ENCODE assay signal across 25 cellular contexts in the genomic region with DNA sequence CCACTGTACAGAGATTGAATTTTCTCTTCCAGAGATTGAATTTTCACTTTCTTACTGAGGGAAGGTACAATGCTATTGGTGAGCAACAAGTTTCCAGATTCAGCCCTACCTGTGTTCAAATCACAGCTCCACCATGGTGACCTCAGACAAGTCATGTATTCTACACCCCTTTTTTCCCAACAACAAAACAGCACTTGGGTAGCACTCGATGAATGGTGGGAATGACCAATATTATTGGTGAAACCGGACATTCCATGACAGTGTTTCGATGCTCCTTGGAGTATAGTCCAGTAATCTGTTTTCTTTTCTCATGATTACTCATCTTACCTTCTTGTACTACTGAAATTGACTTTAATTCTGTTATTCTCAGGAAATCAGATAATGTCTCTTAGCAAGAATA.
"Had no signal": no experiment of that assay in that cellular context is flagged by ENCODE, and none has a peak within 500 bp of the region (broad histone marks: within the 10 kb centered on the region; RNA-seq: fewer than 3 reads in every experiment).

No MANE protein-coding gene starts in this region.

- H3K36me3 ChIP-seq: left lung, lower lobe of right lung, neural progenitor cell, neutrophil, ovary, right atrium auricular region, right lobe of liver, suprapubic skin, thoracic aorta, tibial artery, uterus had no signal

- ATAC-seq: left colon, left lung, lower lobe of right lung, natural killer cell, right lobe of liver had no signal

- H3K27ac ChIP-seq: left lung, lower lobe of right lung, neural progenitor cell, neutrophil, ovary, right atrium auricular region, right lobe of liver, skin epidermis, suprapubic skin, thoracic aorta, tibial artery, uterus had no signal

- H3K4me3 ChIP-seq: left lung, lower lobe of right lung, neural progenitor cell, ovary, right atrium auricular region, right lobe of liver, skin epidermis, suprapubic skin, thoracic aorta, tibial artery, uterus had no signal

- H2AFZ ChIP-seq: neural progenitor cell had no signal

- H3K9me3 ChIP-seq: left lung, lower lobe of right lung, neutrophil, ovary, right lobe of liver, suprapubic skin, thoracic aorta, uterus had no signal

- H3K9ac ChIP-seq: neural progenitor cell had no signal

- FAIRE-seq: islet of Langerhans, kidney had no signal

- H3K27me3 ChIP-seq: left lung, neural progenitor cell, ovary, right atrium auricular region, suprapubic skin, tibial artery, uterus had no signal

- DNase-seq: hypothalamus; immature natural killer cell; kidney; left colon; left lung; lower lobe of right lung; mammary epithelial cell; mesenchymal stem cell; naive B cell; natural killer cell; nephron progenitor cell; occipital lobe; ovary; right lobe of liver; stimulated activated CD4-positive, alpha-beta T cell treated with anti-CD3 and anti-CD28 coated beads, Interleukin-4, amount 100 ng/mL, for 24 hours; stimulated activated naive CD4-positive, alpha-beta T cell; tibial artery; uterus had no signal

- H3K4me1 ChIP-seq: left lung, lower lobe of right lung, right atrium auricular region, right lobe of liver, suprapubic skin, tibial artery, uterus had no signal

- H3K4me2 ChIP-seq: neural progenitor cell had no signal
